ENCODE assay signal across 8 cellular contexts in genomic region chr19:16542894-16543498, GRCh38. TPM values are rescaled to one million over a fixed set of nuclear protein-coding genes. Genes with fewer than 3 reads are reported as not detected.
DNase-seq lines count a peak whose midpoint lies in the region; ATAC-seq and TF ChIP-seq lines count a peak whose summit lies in the region.

No MANE protein-coding gene starts in this region.

- H3K4me2 ChIP-seq in MM.1S (ENCODE audit: low read depth, low read length), result peak overlapping the region; percentile 60
- peak overlapping the region; percentile 76 for H3K4me2 ChIP-seq in mammary epithelial cell (ENCODE audit: insufficient read depth, low read depth, low read length)

- no peaks in the 10 kb centered on the region for H3K9me2 ChIP-seq in MM.1S (replicated peaks; ENCODE audit: insufficient read depth, low read length)

- H3K27ac ChIP-seq in CD4-positive, alpha-beta memory T cell (ENCODE audit: low read depth, low read length), result peak overlapping the region; percentile 77
- H3K27ac ChIP-seq in MM.1S (ENCODE audit: low read length) (peak overlapping the region; percentile 69), mammary epithelial cell (ENCODE audit: insufficient read depth, low read depth, low read length) (peak overlapping the region; percentile 78)

- H3K79me2 ChIP-seq in MM.1S (ENCODE audit: low read length) (peaks cover 67% of the 10 kb centered on the region), mammary epithelial cell (ENCODE audit: insufficient read depth, low read length) (peaks cover 75% of the 10 kb centered on the region)

- no peaks in the 10 kb centered on the region for H3K9me3 ChIP-seq in CD4-positive, alpha-beta memory T cell (ENCODE audit: control insufficient read depth in 1 of 2, low read length in 2 of 2)
- H3K9me3 ChIP-seq in MM.1S (replicated peaks; ENCODE audit: insufficient read depth, low read length) (no peaks in the 10 kb centered on the region), mammary epithelial cell (replicated peaks; ENCODE audit: insufficient read depth, low read length) (no peaks in the 10 kb centered on the region)

- in situ Hi-C loops in mammary epithelial cell (cut with MboI; ENCODE audit: low sequenced_read_pairs in 2 of 2), result no loop called here

- H3K27ac Mint-ChIP-seq in CD4-positive, alpha-beta memory T cell, result peak overlapping the region; percentile 87 to 95 (median 93)
- peak overlapping the region; percentile 89 for H3K27ac Mint-ChIP-seq in mesothelial cell of epicardium

- POLR2A ChIA-PET in CD4-positive, alpha-beta memory T cell (lab: Charles Lee; ENCODE audit: partially characterized antibody), result interaction anchor here (0.7 to 2.5 kb wide), 17 partner anchors 11 to 219 kb away, joined by 3 to 20 read pairs (median 4); partner anchors contain the start of genes C19orf44, CALR3, MED26 and SMIM7

- H3K4me3 ChIP-seq in CD4-positive, alpha-beta memory T cell (ENCODE audit: low read length in 2 of 2), result peak overlapping the region; percentile 91 to 96
- H3K4me3 ChIP-seq in MM.1S (ENCODE audit: low read length) (peak overlapping the region; percentile 81), mammary epithelial cell (replicated peaks in 1 of 3; ENCODE audit: insufficient read depth in 1 of 3, low read depth in 2 of 3, low read length in 3 of 3) (peak overlapping the region; percentile 73 to 96 (median 88))

- DNase-seq in CD4-positive, alpha-beta memory T cell, result no peak
- peak; percentile 15 for DNase-seq in MM.1S
- no peak for DNase-seq in mammary epithelial cell
- DNase-seq in mesothelial cell of epicardium (ENCODE audit: low spot score in 2 of 2, unreplicated experiment in 2 of 2), result no peak
- DNase-seq in NK-92 (lab: John Stamatoyannopoulos, UW; ENCODE audit: unreplicated experiment), result no peak
- DNase-seq in HCEC 1CT, result no peak

- H3K4me1 Mint-ChIP-seq in CD4-positive, alpha-beta memory T cell, result peaks cover 29 to 61% (median 45%) of the 10 kb centered on the region in 4 donors
- peaks cover 26% of the 10 kb centered on the region for H3K4me1 Mint-ChIP-seq in mesothelial cell of epicardium

- BruUV-seq in mammary epithelial cell (replicated peaks; lab: Mats Ljungman, UMichigan), result TSS peak; percentile 57

- CTCF ChIA-PET in CD4-positive, alpha-beta memory T cell (lab: Charles Lee; ENCODE audit: partially characterized antibody), result interaction anchor here (0.6 to 1.4 kb wide), 4 partner anchors 15 to 229 kb away, joined by 3 to 4 read pairs (median 3); no protein-coding TSS in a partner anchor
- CTCF ChIA-PET in mammary epithelial cell (lab: Charles Lee; ENCODE audit: low non-redundant PET), result interaction anchor here (0.6 kb wide), 1 partner anchor 167 kb away, joined by 7 read pairs; no protein-coding TSS in a partner anchor

- dilution Hi-C loops in mammary epithelial cell (cut with HindIII; ENCODE audit: low sequenced_read_pairs), result no loop called here

- H3K27me3 Mint-ChIP-seq in CD4-positive, alpha-beta memory T cell, result no peaks in the 10 kb centered on the region
- no peaks in the 10 kb centered on the region for H3K27me3 Mint-ChIP-seq in mesothelial cell of epicardium (ENCODE audit: low read depth)

- TF ChIP-seq CTCF in MM.1S (IDR thresholded peaks at IDR 0.05; ENCODE audit: low read length), result no peak
- TF ChIP-seq CTCF in mammary epithelial cell (conservative IDR thresholded peaks at IDR 0.05 in 1 of 2, IDR thresholded peaks at IDR 0.05 in 1 of 2; ENCODE audit: extremely low read depth in 1 of 2, insufficient read depth in 1 of 2, low read depth in 1 of 2, low read length in 2 of 2), result no peak
- TF ChIP-seq CTCF in mesothelial cell of epicardium (IDR thresholded peaks at IDR 0.05; ENCODE audit: unreplicated experiment), result no peak

- peak overlapping the region; percentile 89 to 97 (median 92) for H3K4me3 Mint-ChIP-seq in CD4-positive, alpha-beta memory T cell
- peak overlapping the region; percentile 77 for H3K4me3 Mint-ChIP-seq in mesothelial cell of epicardium

- H3K4me1 ChIP-seq in CD4-positive, alpha-beta memory T cell (ENCODE audit: insufficient read depth, low read length), result peaks cover 56% of the 10 kb centered on the region
- H3K4me1 ChIP-seq in MM.1S (ENCODE audit: low read length) (peaks cover 10% of the 10 kb centered on the region), mammary epithelial cell (ENCODE audit: insufficient read depth, low read length) (peaks cover 7% of the 10 kb centered on the region)

- no peaks in the 10 kb centered on the region for H3K9me3 Mint-ChIP-seq in CD4-positive, alpha-beta memory T cell
- H3K9me3 Mint-ChIP-seq in mesothelial cell of epicardium, result no peaks in the 10 kb centered on the region

- peaks cover 2% of the 10 kb centered on the region for H3K36me3 ChIP-seq in CD4-positive, alpha-beta memory T cell (ENCODE audit: insufficient read depth, low read length)
- H3K36me3 ChIP-seq in MM.1S (replicated peaks; ENCODE audit: insufficient read depth, low read length) (0 out of 2 replicates have a peak, but pooled peaks cover 5% of the 10 kb centered on the region), mammary epithelial cell (ENCODE audit: insufficient read depth, low read length) (peaks cover 3% of the 10 kb centered on the region)

- no peak for ATAC-seq in GM21576 (IDR thresholded peaks at IDR 0.05; ENCODE audit: unreplicated experiment)
- no peak for ATAC-seq in GM21423 (IDR thresholded peaks at IDR 0.05; ENCODE audit: unreplicated experiment)

- H3K36me3 Mint-ChIP-seq in CD4-positive, alpha-beta memory T cell, result peaks cover 19 to 20% of the 10 kb centered on the region in 2 donors
- H3K36me3 Mint-ChIP-seq in mesothelial cell of epicardium, result peaks cover 17% of the 10 kb centered on the region

- H2AFZ ChIP-seq in MM.1S (ENCODE audit: low read length) (peak overlapping the region; percentile 47), mammary epithelial cell (ENCODE audit: low read depth, low read length) (peak overlapping the region; percentile 90)

- H3K9ac ChIP-seq in MM.1S (ENCODE audit: low read length) (peak overlapping the region; percentile 88), mammary epithelial cell (ENCODE audit: insufficient read depth, low read length) (peak overlapping the region; percentile 82)

- H4K20me1 ChIP-seq in MM.1S (ENCODE audit: insufficient read depth, low read length) (0 out of 2 replicates have a peak, but pooled peaks cover 3% of the 10 kb centered on the region), mammary epithelial cell (ENCODE audit: insufficient read depth, low read length) (no peaks in the 10 kb centered on the region)

- WGBS in mammary epithelial cell (ENCODE audit: low coverage, missing lambda C conversion rate), result 6% methylated on average over 13 of the region's 16 CpGs

- H3K27me3 ChIP-seq in CD4-positive, alpha-beta memory T cell (ENCODE audit: insufficient read depth, low read length), result no peaks in the 10 kb centered on the region
- no peaks in the 10 kb centered on the region for H3K27me3 ChIP-seq in MM.1S (replicated peaks; ENCODE audit: insufficient read depth, low read length)
- no peaks in the 10 kb centered on the region for H3K27me3 ChIP-seq in mammary epithelial cell (ENCODE audit: insufficient read depth, low read length)

- H3F3A ChIP-seq in MM.1S (ENCODE audit: insufficient read depth, low read length), result no peaks in the 10 kb centered on the region; the same call in 1 of the 2 replicates

- intact Hi-C loops in CD4-positive, alpha-beta memory T cell (cut with micrococcal nuclease), result loop anchor here (1.0 to 5.0 kb wide), 7 partner anchors 23 to 117 kb away; partner anchors contain the start of genes C19orf44, CALR3, EPS15L1 and MED26
- intact Hi-C loops in mammary epithelial cell (cut with micrococcal nuclease), result loop anchor here (1.0 to 2.0 kb wide), 2 partner anchors 28 to 41 kb away; no protein-coding TSS in a partner anchor

RNA-seq across cellular contexts. Expression of gene CHERP, which starts 0.8 kb away (rescaled TPM):
- total RNA-seq in CD4-positive, alpha-beta memory T cell, result 10 to 100 TPM; 72.9 to 73.5 TPM
- polyA plus RNA-seq in CD4-positive, alpha-beta memory T cell, result 10 to 100 TPM in 1 of 2 donors, 1 to 10 TPM in 1; 5.3 to 24.6 TPM
- total RNA-seq in mammary epithelial cell (10 to 100 TPM in 1 of 2 donors, 1 to 10 TPM in 1; 5.7 to 49.6 TPM), mesothelial cell of epicardium (73.2 to 80.5 TPM (median 78.4 TPM) in 3 replicates)
- 9.3 TPM for polyA plus RNA-seq in mammary epithelial cell
- 15.5 TPM for polyA minus RNA-seq in mammary epithelial cell

RNA-seq across cellular contexts. Expression of gene SLC35E1, which starts 29.2 kb away (rescaled TPM):
- total RNA-seq in CD4-positive, alpha-beta memory T cell, result 10 to 100 TPM; 38.8 TPM
- polyA plus RNA-seq in CD4-positive, alpha-beta memory T cell, result 10 to 100 TPM; 15.3 to 31.8 TPM
- total RNA-seq in mammary epithelial cell, result 10 to 100 TPM; 50.8 to 67.2 TPM
- 48.6 TPM for polyA plus RNA-seq in mammary epithelial cell
- 87.8 TPM for polyA minus RNA-seq in mammary epithelial cell
- 39.7 to 45.4 TPM (median 42.1 TPM) in 3 replicates for total RNA-seq in mesothelial cell of epicardium

RNA-seq across cellular contexts. Expression of gene C19orf44, which starts 46.8 kb away (rescaled TPM):
- total RNA-seq in CD4-positive, alpha-beta memory T cell, result 1 to 10 TPM; 4.6 to 6.7 TPM
- polyA plus RNA-seq in CD4-positive, alpha-beta memory T cell, result 1 to 10 TPM in 1 of 2 donors, under 1 TPM in 1; 0.38 to 1.7 TPM
- total RNA-seq in mammary epithelial cell (1 to 10 TPM; 4.8 to 5.8 TPM), mesothelial cell of epicardium (6.0 to 7.3 TPM (median 6.4 TPM) in 3 replicates)
- 4.2 TPM for polyA plus RNA-seq in mammary epithelial cell
- 2.9 TPM for polyA minus RNA-seq in mammary epithelial cell

RNA-seq across cellular contexts. Expression of gene CALR3, which starts 47.0 kb away (rescaled TPM):
- not detected for total RNA-seq in CD4-positive, alpha-beta memory T cell
- not detected for polyA plus RNA-seq in CD4-positive, alpha-beta memory T cell
- not detected for total RNA-seq in mammary epithelial cell
- polyA plus RNA-seq in mammary epithelial cell, result not detected
- not detected for polyA minus RNA-seq in mammary epithelial cell
- total RNA-seq in mesothelial cell of epicardium, result not detected in 3 replicates
